8 cellular contexts compared by ENCODE assay signal in genomic region chr3:57692404-57693191, GRCh38. TPM values are rescaled to one million over a fixed set of nuclear protein-coding genes. Genes with fewer than 3 reads are reported as not detected.
DNase-seq lines count a peak whose midpoint lies in the region; ATAC-seq and TF ChIP-seq lines count a peak whose summit lies in the region.

DENND6A (minus strand) TSS chr3:57693077; CDS start chr3:57693018, 59 bp downstream.

- H2AFZ ChIP-seq in GM23248 (peak within 1 kb of the TSS; percentile 85), fibroblast of lung (ENCODE audit: low read length) (peak within 1 kb of the TSS; percentile 66)

- peak within 1 kb of the TSS; percentile 89 for H3K27ac ChIP-seq in GM23248
- H3K27ac ChIP-seq in fibroblast of lung (ENCODE audit: insufficient read depth, low read length): peak within 1 kb of the TSS; percentile 92

- H3K79me2 ChIP-seq in GM23248 (ENCODE audit: insufficient read depth): peaks cover 45% of the 10 kb centered on the region
- peaks cover 42% of the 10 kb centered on the region for H3K79me2 ChIP-seq in fibroblast of lung (ENCODE audit: control insufficient read depth, insufficient read depth, low read length)

- peak within 1 kb of the TSS; percentile 94 for H3K27ac Mint-ChIP-seq in activated T-helper 17 cell treated with anti-CD3 and anti-CD28 coated beads, Interleukin-2, amount 50 U/mL, for 72 hours
- peak within 1 kb of the TSS; percentile 84 to 97 (median 92) for H3K27ac Mint-ChIP-seq in naive thymus-derived CD8-positive, alpha-beta T cell
- peak within 1 kb of the TSS; percentile 92 for H3K27ac Mint-ChIP-seq in stimulated activated naive B cell treated with anti-CD40 and anti-IgM and Interleukin-4, amounts not matched to agents 10 μg/mL and 1 μg/mL and 100 μg/mL, for 72 hours

- H4K20me1 ChIP-seq in GM23248 (ENCODE audit: insufficient read depth) (0 out of 2 replicates have a peak, but pooled peaks cover 6% of the 10 kb centered on the region), fibroblast of lung (ENCODE audit: control insufficient read depth, extremely low read depth, insufficient read depth, low read length) (no peaks in the 10 kb centered on the region)

- POLR2A ChIA-PET in naive thymus-derived CD8-positive, alpha-beta T cell (lab: Charles Lee): interaction anchor here (0.6 to 2.3 kb wide), 14 partner anchors 11 to 614 kb away, joined by 3 to 28 read pairs (median 6); partner anchors contain the start of genes ARF4, HTD2, PDE12 and RPP14

- ATAC-seq in activated T-helper 17 cell treated with anti-CD3 and anti-CD28 coated beads, Interleukin-2, amount 50 U/mL, for 72 hours (replicated peaks): peak; percentile 89
- ATAC-seq in naive thymus-derived CD8-positive, alpha-beta T cell: peak; percentile 78 to 82
- peak; percentile 87 to 91 for ATAC-seq in stimulated activated naive B cell treated with anti-CD40 and anti-IgM and Interleukin-4, amounts not matched to agents 10 μg/mL and 1 μg/mL and 100 μg/mL, for 72 hours (replicated peaks)

- in situ Hi-C loops in GM23248 (cut with MboI): no loop called here

- H3K4me3 ChIP-seq in GM23248 (peak within 1 kb of the TSS; percentile 77), fibroblast of lung (replicated peaks in 1 of 4; ENCODE audit: control extremely low read depth in 1 of 4, insufficient read depth in 1 of 4, low read depth in 3 of 4, low read length in 4 of 4) (peak within 1 kb of the TSS; percentile 65 to 88 (median 82))

- H3K4me3 Mint-ChIP-seq in activated T-helper 17 cell treated with anti-CD3 and anti-CD28 coated beads, Interleukin-2, amount 50 U/mL, for 72 hours: peak within 1 kb of the TSS; percentile 96
- peak within 1 kb of the TSS; percentile 85 to 94 (median 89) for H3K4me3 Mint-ChIP-seq in naive thymus-derived CD8-positive, alpha-beta T cell
- peak within 1 kb of the TSS; percentile 85 to 88 for H3K4me3 Mint-ChIP-seq in stimulated activated naive B cell treated with anti-CD40 and anti-IgM and Interleukin-4, amounts not matched to agents 10 μg/mL and 1 μg/mL and 100 μg/mL, for 72 hours

- H3K9me3 ChIP-seq in GM23248 (ENCODE audit: low read depth): no peaks in the 10 kb centered on the region
- no peaks in the 10 kb centered on the region for H3K9me3 ChIP-seq in fibroblast of lung (ENCODE audit: control insufficient read depth, insufficient read depth, low read depth, low read length)

- H3K4me1 Mint-ChIP-seq in activated T-helper 17 cell treated with anti-CD3 and anti-CD28 coated beads, Interleukin-2, amount 50 U/mL, for 72 hours: peaks cover 12% of the 10 kb centered on the region
- H3K4me1 Mint-ChIP-seq in naive thymus-derived CD8-positive, alpha-beta T cell: peaks cover 15 to 48% (median 34%) of the 10 kb centered on the region in 4 donors
- peaks cover 9 to 30% of the 10 kb centered on the region in 2 donors for H3K4me1 Mint-ChIP-seq in stimulated activated naive B cell treated with anti-CD40 and anti-IgM and Interleukin-4, amounts not matched to agents 10 μg/mL and 1 μg/mL and 100 μg/mL, for 72 hours

- H3K4me1 ChIP-seq in GM23248 (ENCODE audit: insufficient read depth) (peaks cover 18% of the 10 kb centered on the region), fibroblast of lung (ENCODE audit: control insufficient read depth, extremely low read depth, insufficient read depth, low read length) (peaks cover 3% of the 10 kb centered on the region)

- H3K9me2 ChIP-seq in GM23248 (ENCODE audit: insufficient read depth): no peaks in the 10 kb centered on the region

- 1 to 2% methylated on average over 43 to 57 of the region's 77 CpGs for WGBS in GM23248 (ENCODE audit: low coverage in 1 of 2, low lambda C conversion rate in 2 of 2, missing lambda C conversion rate in 2 of 2), 2 experiments

- H3K36me3 ChIP-seq in GM23248 (ENCODE audit: low read depth): no peaks in the 10 kb centered on the region
- no peaks in the 10 kb centered on the region for H3K36me3 ChIP-seq in fibroblast of lung (ENCODE audit: control insufficient read depth, insufficient read depth, low read length)

- H3K27me3 Mint-ChIP-seq in activated T-helper 17 cell treated with anti-CD3 and anti-CD28 coated beads, Interleukin-2, amount 50 U/mL, for 72 hours: no peaks in the 10 kb centered on the region
- H3K27me3 Mint-ChIP-seq in naive thymus-derived CD8-positive, alpha-beta T cell: no peaks in the 10 kb centered on the region
- no peaks in the 10 kb centered on the region for H3K27me3 Mint-ChIP-seq in stimulated activated naive B cell treated with anti-CD40 and anti-IgM and Interleukin-4, amounts not matched to agents 10 μg/mL and 1 μg/mL and 100 μg/mL, for 72 hours

- peaks cover 15% of the 10 kb centered on the region; the same call in 1 of the 2 replicates for H3F3A ChIP-seq in GM23248 (ENCODE audit: insufficient read depth)

- DNase-seq in Daoy (ENCODE audit: low read depth) (peak; percentile 95), GM23248 (peak; percentile 97), Kasumi-1 (lab: John Stamatoyannopoulos, UW) (peak; percentile 81 to 86), RPMI8226 (peak; percentile 98), fibroblast of lung (ENCODE audit: low read depth in 2 of 2) (peak; percentile 91 to 93)
- peak; percentile 91 to 99 (median 96) for DNase-seq in naive thymus-derived CD8-positive, alpha-beta T cell
- peak; percentile 91 for DNase-seq in stimulated activated naive B cell treated with anti-CD40 and anti-IgM and Interleukin-4, amounts not matched to agents 10 μg/mL and 1 μg/mL and 100 μg/mL, for 72 hours

- H3K9me3 Mint-ChIP-seq in activated T-helper 17 cell treated with anti-CD3 and anti-CD28 coated beads, Interleukin-2, amount 50 U/mL, for 72 hours: no peaks in the 10 kb centered on the region
- no peaks in the 10 kb centered on the region for H3K9me3 Mint-ChIP-seq in naive thymus-derived CD8-positive, alpha-beta T cell
- H3K9me3 Mint-ChIP-seq in stimulated activated naive B cell treated with anti-CD40 and anti-IgM and Interleukin-4, amounts not matched to agents 10 μg/mL and 1 μg/mL and 100 μg/mL, for 72 hours: no peaks in the 10 kb centered on the region

- H3K27me3 ChIP-seq in GM23248 (replicated peaks; ENCODE audit: insufficient read depth) (no peaks in the 10 kb centered on the region), fibroblast of lung (ENCODE audit: control insufficient read depth, insufficient read depth, low read length) (no peaks in the 10 kb centered on the region)

- H3K9ac ChIP-seq in GM23248 (peak within 1 kb of the TSS; percentile 91), fibroblast of lung (ENCODE audit: insufficient read depth, low read length) (peak within 1 kb of the TSS; percentile 94)

- no peak for TF ChIP-seq CTCF in fibroblast of lung (conservative IDR thresholded peaks at IDR 0.05 in 1 of 2, IDR thresholded peaks at IDR 0.05 in 1 of 2; ENCODE audit: low read depth in 1 of 2, low read length in 2 of 2)

- H3K36me3 Mint-ChIP-seq in activated T-helper 17 cell treated with anti-CD3 and anti-CD28 coated beads, Interleukin-2, amount 50 U/mL, for 72 hours (ENCODE audit: low read depth): peaks cover 20% of the 10 kb centered on the region
- peaks cover 0 to 18% (median 0%) of the 10 kb centered on the region in 3 donors for H3K36me3 Mint-ChIP-seq in naive thymus-derived CD8-positive, alpha-beta T cell
- peaks cover 0 to 7% of the 10 kb centered on the region in 2 donors for H3K36me3 Mint-ChIP-seq in stimulated activated naive B cell treated with anti-CD40 and anti-IgM and Interleukin-4, amounts not matched to agents 10 μg/mL and 1 μg/mL and 100 μg/mL, for 72 hours

- H3K4me2 ChIP-seq in GM23248 (ENCODE audit: unreplicated experiment) (peak within 1 kb of the TSS; percentile 100), fibroblast of lung (ENCODE audit: extremely low read depth, insufficient read depth, low read length) (peak within 1 kb of the TSS; percentile 96)

RNA-seq across cellular contexts. Expression of gene DENND6A, which starts in this region (rescaled TPM):
- total RNA-seq in Daoy (2014; rRNA removed; shearing (Covaris generic)): 13.3 and 30.7 TPM in 2 replicates
- total RNA-seq in GM23248 (2014; rRNA removed; shearing (Covaris generic)): 14.5 and 28.0 TPM in 2 replicates
- polyA plus RNA-seq in GM23248 (2016; fragmentation: Nextera tagmentation; extraction: Ambion mirVana): 9.6 and 10.2 TPM in 2 replicates
- 10 to 100 TPM; 17.1 to 18.3 TPM for total RNA-seq in activated T-helper 17 cell treated with anti-CD3 and anti-CD28 coated beads, Interleukin-2, amount 50 U/mL, for 72 hours
- 13.4 and 14.1 TPM in 2 replicates for total RNA-seq in fibroblast of lung
- 11.2 and 11.4 TPM in 2 replicates for polyA plus RNA-seq in fibroblast of lung
- 7.1 and 7.8 TPM in 2 replicates for polyA plus RNA-seq in fibroblast of lung (2012)
- 3.3 and 5.9 TPM in 2 replicates for polyA minus RNA-seq in fibroblast of lung (ENCODE audit: low replicate concordance)
- total RNA-seq in naive thymus-derived CD8-positive, alpha-beta T cell: 10 to 100 TPM; 46.0 to 51.0 TPM
- 10 to 100 TPM; 24.2 to 37.0 (median 31.0) TPM for polyA plus RNA-seq in naive thymus-derived CD8-positive, alpha-beta T cell

Comparison
In these comparisons a context has a peak if more than half of its experiments do, and no peak if none do; other contexts are left out.
1. Peak in every context shown above with its lines: DNase-seq, ATAC-seq, H3K4me3 ChIP-seq and H3K27ac ChIP-seq.